Comparison of ENCODE assay signal across 13 cellular contexts in genomic region chr21:15363921-15364320, GRCh38.
"Had no signal": no experiment of that assay in that cellular context is flagged by ENCODE, and none has a peak within 500 bp of the region (broad histone marks: within the 10 kb centered on the region; RNA-seq: fewer than 3 reads in every experiment).

No MANE protein-coding gene starts in this region.

- H3K4me3 ChIP-seq: heart right ventricle, lower lobe of right lung, thyroid gland had no signal

- DNase-seq: activated CD4-positive, alpha-beta T cell treated with anti-CD3 and anti-CD28 coated beads, Interleukin-2, amount 10 ng/mL, durations not matched to agents 7 days and 5 days; activated CD8-positive, alpha-beta memory T cell treated with anti-CD3 and anti-CD28 coated beads, Interleukin-2, amount 50 U/mL, for 4 hours; activated naive CD4-positive, alpha-beta T cell treated with anti-CD3 and anti-CD28 coated beads for 36 hours; activated T-cell treated with anti-CD3 and anti-CD28 coated beads, Interleukin-2, amount 50 U/mL, for 4 hours; anterior cingulate cortex; effector CD8-positive, alpha-beta T cell; heart right ventricle; lower lobe of right lung; retina; stimulated activated CD4-positive, alpha-beta T cell treated with anti-CD3 and anti-CD28 coated beads, Interleukin-12 subunit alpha, Interleukin-12 subunit beta, amount 100 ng/mL, for 4 hours; stimulated activated CD4-positive, alpha-beta T cell treated with anti-CD3 and anti-CD28 coated beads, Interleukin-1b, Interleukin-23, amount 100 ng/mL, for 48 hours; stimulated activated naive CD4-positive, alpha-beta T cell treated with Interleukin-2 at 50 U/mL for 16 hours; thyroid gland had no signal
